ENCODE assay signal across 30 cellular contexts in genomic region chr2:6065713-6066112, GRCh38.
"Had no signal": no experiment of that assay in that cellular context is flagged by ENCODE, and none has a peak within 500 bp of the region (broad histone marks: within the 10 kb centered on the region; RNA-seq: fewer than 3 reads in every experiment).

No MANE protein-coding gene starts in this region.

- H3K9me3 ChIP-seq: ovary, psoas muscle, right lobe of liver, sigmoid colon, spleen, suprapubic skin, testis, tibial nerve, upper lobe of left lung, vagina had no signal

- ATAC-seq: naive thymus-derived CD8-positive, alpha-beta T cell; natural killer cell treated with Interleukin-12 subunit alpha and Interleukin-12 subunit beta and Interleukin-15 and Interleukin-18, amount 100 ng/mL, for 72 hours; psoas muscle; right cardiac atrium; right lobe of liver; stimulated activated memory B cell treated with anti-CD40 and anti-IgM and Interleukin-4, amounts not matched to agents 10 μg/mL and 1 μg/mL and 100 μg/mL, for 72 hours; stimulated activated naive CD8-positive, alpha-beta T cell treated with anti-CD3 and anti-CD28 coated beads, Interleukin-15, amount 100 ng/mL, for 72 hours; stimulated activated naive CD8-positive, alpha-beta T cell treated with anti-CD3 and anti-CD28 coated beads, Interleukin-15, Interleukin-2, amounts not matched to agents 100 U/mL and 50 U/mL, for 24 hours had no signal

- H3K36me3 ChIP-seq: ovary, right lobe of liver, sigmoid colon, spleen, suprapubic skin, tibial nerve, upper lobe of left lung, vagina had no signal

- H3K27ac ChIP-seq: ovary, parathyroid adenoma, psoas muscle, right lobe of liver, sigmoid colon, spleen, suprapubic skin, testis, tibial nerve, upper lobe of left lung, vagina had no signal

- H3K4me1 ChIP-seq: parathyroid adenoma, psoas muscle, right lobe of liver, spleen, suprapubic skin, testis, tibial nerve, upper lobe of left lung, vagina had no signal

- FAIRE-seq: urothelium cell line had no signal

- H3K27me3 ChIP-seq: ovary, right lobe of liver, sigmoid colon, spleen, suprapubic skin, testis, tibial nerve, upper lobe of left lung, vagina had no signal

- DNase-seq: naive thymus-derived CD8-positive, alpha-beta T cell; nephron progenitor cell; occipital lobe; ovary; posterior cingulate gyrus; psoas muscle; right cardiac atrium; right lobe of liver; sigmoid colon; spleen; stimulated activated CD4-positive, alpha-beta T cell treated with anti-CD3 and anti-CD28 coated beads, Interleukin-12 subunit alpha, Interleukin-12 subunit beta, amount 100 ng/mL, for 4 hours; stimulated activated CD4-positive, alpha-beta T cell treated with anti-CD3 and anti-CD28 coated beads, Interleukin-1b, Interleukin-23, amount 100 ng/mL, for 48 hours; stimulated activated CD4-positive, alpha-beta T cell treated with anti-CD3 and anti-CD28 coated beads, Interleukin-4, amount 100 ng/mL, for 1 hour; stimulated activated CD4-positive, alpha-beta T cell treated with anti-CD3 and anti-CD28 coated beads, Interleukin-4, amount 100 ng/mL, for 4 hours; stimulated activated CD8-positive, alpha-beta memory T cell treated with anti-CD3 and anti-CD28 coated beads, Interleukin-4, amount 100 ng/mL, for 48 hours; stimulated activated naive CD4-positive, alpha-beta T cell; stimulated activated naive CD8-positive, alpha-beta T cell treated with anti-CD3 and anti-CD28 coated beads, Interleukin-15, amount 100 ng/mL, for 72 hours; stimulated activated naive CD8-positive, alpha-beta T cell treated with anti-CD3 and anti-CD28 coated beads, Interleukin-15, Interleukin-2, amounts not matched to agents 100 U/mL and 50 U/mL, for 24 hours; substantia nigra; testis; trophoblast cell; upper lobe of left lung had no signal

- H3K4me3 ChIP-seq: ovary, psoas muscle, right lobe of liver, sigmoid colon, smooth muscle cell, spleen, suprapubic skin, testis, tibial nerve, upper lobe of left lung, vagina had no signal
